ENCODE assay signal across 25 cellular contexts in genomic region chr19:16121141-16121540, GRCh38. TPM values are rescaled to one million over a fixed set of nuclear protein-coding genes. Genes with fewer than 3 reads are reported as not detected.
"Had no signal": no experiment of that assay in that cellular context is flagged by ENCODE, and none has a peak within 500 bp of the region (broad histone marks: within the 10 kb centered on the region; RNA-seq: fewer than 3 reads in every experiment).

No MANE protein-coding gene starts in this region.

- H3K27me3 ChIP-seq: brain microvascular endothelial cell, gastrocnemius medialis, heart right ventricle, right lobe of liver, upper lobe of right lung had no signal

- H3K4me1 ChIP-seq: parathyroid adenoma had no signal

- H3K27ac ChIP-seq: brain microvascular endothelial cell, gastrocnemius medialis, parathyroid adenoma, thoracic aorta, upper lobe of right lung had no signal

- H2AFZ ChIP-seq: parathyroid adenoma had no signal

- H3K9me3 Mint-ChIP-seq: activated CD4-positive, alpha-beta T cell treated with anti-CD3 and anti-CD28 coated beads, Interleukin-2, amount 10 ng/mL, durations not matched to agents 7 days and 5 days; activated T-helper 2 cell treated with anti-CD3 and anti-CD28 coated beads, Interferon-gamma antibody, Interleukin-2, Interleukin-4, amounts not matched to agents 10 μg/mL and 5 μg/mL and 100 μg/mL, durations not matched to agents 14 hours and 24 hours and 36 hours; endodermal cell; naive B cell; T-cell had no signal

- ATAC-seq: gastrocnemius medialis, heart right ventricle, mucosa of descending colon, right lobe of liver, SK-N-SH treated with all-trans-retinoic acid at 6 μM for 48 hours, T-cell, upper lobe of right lung had no signal

- DNase-seq: activated CD4-positive, alpha-beta T cell treated with anti-CD3 and anti-CD28 coated beads, Interleukin-2, amount 10 ng/mL, durations not matched to agents 7 days and 5 days; activated CD4-positive, CD25-positive, alpha-beta regulatory T cell; activated CD8-positive, alpha-beta memory T cell treated with anti-CD3 and anti-CD28 coated beads for 24 hours; activated naive CD4-positive, alpha-beta T cell treated with Interleukin-2 at 50 U/mL for 16 hours; aorta; brain microvascular endothelial cell; central memory CD4-positive, alpha-beta T cell; endodermal cell; gastrocnemius medialis; heart right ventricle; mesenchymal stem cell; mucosa of descending colon; naive B cell; right lobe of liver; small intestine; stimulated activated CD4-positive, alpha-beta T cell treated with anti-CD3 and anti-CD28 coated beads, Interleukin-15, amount 100 ng/mL, for 24 hours; stimulated activated CD4-positive, alpha-beta T cell treated with anti-CD3 and anti-CD28 coated beads, Interleukin-2, amount 100 ng/mL, for 48 hours; T-cell; upper lobe of right lung had no signal

- H3K4me3 ChIP-seq: gastrocnemius medialis, heart right ventricle, mucosa of descending colon, right lobe of liver, thoracic aorta, upper lobe of right lung had no signal

- H3K4me1 Mint-ChIP-seq: endodermal cell had no signal

- H3K27ac Mint-ChIP-seq: endodermal cell, T-cell had no signal

- H3K9me3 ChIP-seq: gastrocnemius medialis, heart right ventricle, mucosa of descending colon, right lobe of liver, thoracic aorta, upper lobe of right lung had no signal

- H3K4me3 Mint-ChIP-seq: activated CD4-positive, alpha-beta T cell treated with anti-CD3 and anti-CD28 coated beads, Interleukin-2, amount 10 ng/mL, durations not matched to agents 7 days and 5 days; endodermal cell; T-cell had no signal

- H3K27me3 Mint-ChIP-seq: activated CD4-positive, alpha-beta T cell treated with anti-CD3 and anti-CD28 coated beads, Interleukin-2, amount 10 ng/mL, durations not matched to agents 7 days and 5 days; naive B cell; T-cell had no signal

RNA-seq across cellular contexts. Expression of gene HSH2D, which starts 22.3 kb away (rescaled TPM):
- total RNA-seq: gastrocnemius medialis had no signal

RNA-seq across cellular contexts. Expression of gene CIB3, which starts 52.2 kb away (rescaled TPM):
- total RNA-seq: activated CD4-positive, alpha-beta T cell treated with anti-CD3 and anti-CD28 coated beads, Interleukin-2, amount 10 ng/mL, durations not matched to agents 7 days and 5 days; activated T-helper 2 cell treated with anti-CD3 and anti-CD28 coated beads, Interferon-gamma antibody, Interleukin-2, Interleukin-4, amounts not matched to agents 10 μg/mL and 5 μg/mL and 100 μg/mL, durations not matched to agents 14 hours and 24 hours and 36 hours; aorta; endodermal cell; epithelial cell of proximal tubule; gastrocnemius medialis; heart right ventricle; liver; mucosa of descending colon; right lobe of liver; T-cell; thoracic aorta; upper lobe of right lung had no signal
